In genomic region chr4:133596459-133596858, GRCh38 we compare ENCODE assay signal across 20 cellular contexts.
DNase-seq lines count a peak whose midpoint lies in the region; ATAC-seq and TF ChIP-seq lines count a peak whose summit lies in the region.
"Had no signal": no experiment of that assay in that cellular context is flagged by ENCODE, and none has a peak within 500 bp of the region (broad histone marks: within the 10 kb centered on the region; RNA-seq: fewer than 3 reads in every experiment).

No MANE protein-coding gene starts in this region.

- H3K9ac ChIP-seq in OCI-LY1 (ENCODE audit: low read length): no peak overlapping the region
- H3K9ac ChIP-seq: KMS-11 had no signal

- H2AFZ ChIP-seq in OCI-LY1 (ENCODE audit: low read length): peak overlapping the region; percentile 19; the same call in 1 of the 2 replicates

- no peaks in the 10 kb centered on the region for H3K9me3 ChIP-seq in OCI-LY1 (ENCODE audit: low read length)
- peaks cover 3% of the 10 kb centered on the region for H3K9me3 ChIP-seq in WERI-Rb-1 (ENCODE audit: severe bottlenecking)

- no peaks in the 10 kb centered on the region for H4K20me1 ChIP-seq in OCI-LY1 (ENCODE audit: insufficient read depth, low read length)

- no peak overlapping the region for H3K4me3 ChIP-seq in OCI-LY1 (ENCODE audit: low read depth, low read length, poor library complexity, severe bottlenecking)
- no peak overlapping the region for H3K4me3 ChIP-seq in WERI-Rb-1 (ENCODE audit: low read depth, low read length)
- H3K4me3 ChIP-seq: GM12878 had no signal

- H3K9me2 ChIP-seq in OCI-LY1 (ENCODE audit: low read depth, low read length): no peaks in the 10 kb centered on the region

- peaks cover 6% of the 10 kb centered on the region for H3K4me1 ChIP-seq in OCI-LY1 (ENCODE audit: insufficient read depth, low read length, severe bottlenecking)

- no peak for TF ChIP-seq CTCF in OCI-LY1 (IDR thresholded peaks at IDR 0.05; ENCODE audit: low read length)
- TF ChIP-seq CTCF in WERI-Rb-1 (IDR thresholded peaks at IDR 0.05; ENCODE audit: low read depth, low read length): 0 out of 2 replicates have a peak, but pooled peaks have one; percentile 3

- DNase-seq in CMK (ENCODE audit: low read depth) (peak; percentile 48), WERI-Rb-1 (peak; percentile 48), islet precursor cell (peak; percentile 63), cortex of kidney (lab: John Stamatoyannopoulos, UW) (no peak), NCI-H2081 treated with DMSO at 0.1 percent for 48 hours (lab: John Stamatoyannopoulos, UW) (no peak)
- DNase-seq: CD4-positive, alpha-beta T cell; DMS153; GOT3; NCI-H1417 treated with DMSO at 0.1 percent for 48 hours; NCI-H187 treated with DMSO at 0.1 percent for 48 hours; NCI-H526 treated with DMSO at 0.1 percent for 48 hours; NK-92 treated with Interleukin-12 subunit alpha and Interleukin-12 subunit beta, amount 100 ng/mL, for 24 hours; PC-3; RPMI8226; SIG-M5 had no signal

- H3K27me3 ChIP-seq in OCI-LY1 (ENCODE audit: insufficient read depth, low read length) (no peaks in the 10 kb centered on the region), WERI-Rb-1 (ENCODE audit: insufficient read depth, low read depth, severe bottlenecking) (no peaks in the 10 kb centered on the region)

- H3K27ac ChIP-seq in OCI-LY1 (ENCODE audit: low read depth, low read length, poor library complexity, severe bottlenecking): no peak overlapping the region
- H3K27ac ChIP-seq in WERI-Rb-1: peak overlapping the region; percentile 46
- H3K27ac ChIP-seq: KMS-11 had no signal

- no peak for ATAC-seq in GM18868 (IDR thresholded peaks at IDR 0.05; ENCODE audit: unreplicated experiment)
- ATAC-seq in activated CD4-positive, CD25-positive, alpha-beta regulatory T cell treated with anti-CD3 and anti-CD28 coated beads, Interleukin-2, amount 50 U/mL, for 24 hours: no peak
- ATAC-seq: GM12878, PC-3 had no signal

- H3K36me3 ChIP-seq in OCI-LY1 (ENCODE audit: insufficient read depth, low read length) (no peaks in the 10 kb centered on the region), WERI-Rb-1 (no peaks in the 10 kb centered on the region)

- H3K79me2 ChIP-seq in OCI-LY1 (ENCODE audit: insufficient read depth, low read length): no peaks in the 10 kb centered on the region

- H3F3A ChIP-seq in OCI-LY1 (ENCODE audit: insufficient read depth, low read length): no peaks in the 10 kb centered on the region

- H3K4me2 ChIP-seq in OCI-LY1 (ENCODE audit: low read length): no peak overlapping the region
- H3K4me2 ChIP-seq: KMS-11 had no signal

Comparison
In these comparisons a context has a peak if more than half of its experiments do, and no peak if none do; other contexts are left out.
1. DNase-seq: peak in CMK (single experiment), WERI-Rb-1 (single experiment) and islet precursor cell (single experiment); none in cortex of kidney (single experiment) and NCI-H2081 treated with DMSO at 0.1 percent for 48 hours (single experiment).